Comparison of ENCODE assay signal across 12 cellular contexts in the genomic region with DNA sequence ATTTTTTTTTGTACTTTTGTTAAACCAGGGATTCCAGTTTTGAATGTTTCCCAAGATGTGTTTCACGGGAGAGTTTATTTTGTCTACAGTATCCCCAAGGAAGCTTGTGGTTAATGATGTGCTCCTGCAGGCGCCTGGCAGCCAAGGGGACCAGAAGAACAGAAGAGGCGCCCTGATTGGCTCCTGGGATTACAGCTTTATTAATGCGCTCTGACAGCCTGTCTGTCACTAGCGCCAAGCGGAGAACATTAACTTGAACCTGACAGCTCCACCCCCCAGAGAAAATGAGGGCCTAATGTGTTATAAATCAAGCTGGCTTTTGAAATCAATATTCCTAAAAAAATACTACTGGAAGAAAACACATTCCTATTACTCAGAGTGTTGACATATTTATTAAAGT. TPM values are rescaled to one million over a fixed set of nuclear protein-coding genes. Genes with fewer than 3 reads are reported as not detected.
"Had no signal": no experiment of that assay in that cellular context is flagged by ENCODE, and none has a peak within 500 bp of the region (broad histone marks: within the 10 kb centered on the region; RNA-seq: fewer than 3 reads in every experiment).

No MANE protein-coding gene starts in this region.

- DNase-seq: activated CD4-positive, alpha-beta T cell treated with anti-CD3 and anti-CD28 coated beads for 48 hours; activated CD8-positive, alpha-beta T cell treated with anti-CD3 and anti-CD28 coated beads for 36 hours; activated gamma-delta T cell; activated T-cell treated with anti-CD3 and anti-CD28 coated beads, Interleukin-2, amount 50 U/mL, for 4 hours; erythroblast; foreskin keratinocyte; head of caudate nucleus; left cardiac atrium; midbrain; T-helper 2 cell had no signal

- H3K4me1 Mint-ChIP-seq: stimulated activated memory B cell treated with anti-CD40 and anti-IgM and Interleukin-4, amounts not matched to agents 10 μg/mL and 1 μg/mL and 100 μg/mL, for 72 hours had no signal

- H3K36me3 Mint-ChIP-seq: stimulated activated memory B cell treated with anti-CD40 and anti-IgM and Interleukin-4, amounts not matched to agents 10 μg/mL and 1 μg/mL and 100 μg/mL, for 72 hours had no signal

- H3K4me3 Mint-ChIP-seq: activated CD8-positive, alpha-beta T cell treated with anti-CD3 and anti-CD28 coated beads for 36 hours; activated T-cell treated with anti-CD3 and anti-CD28 coated beads, Interleukin-2, amount 50 U/mL, for 4 hours; stimulated activated memory B cell treated with anti-CD40 and anti-IgM and Interleukin-4, amounts not matched to agents 10 μg/mL and 1 μg/mL and 100 μg/mL, for 72 hours had no signal

- H3K9me3 Mint-ChIP-seq: activated CD8-positive, alpha-beta T cell treated with anti-CD3 and anti-CD28 coated beads for 36 hours had no signal

- H3K27ac Mint-ChIP-seq: activated CD8-positive, alpha-beta T cell treated with anti-CD3 and anti-CD28 coated beads for 36 hours; activated naive CD4-positive, alpha-beta T cell treated with anti-CD3 and anti-CD28 coated beads, Interleukin-2, amount 50 U/mL, for 72 hours; stimulated activated memory B cell treated with anti-CD40 and anti-IgM and Interleukin-4, amounts not matched to agents 10 μg/mL and 1 μg/mL and 100 μg/mL, for 72 hours had no signal

- ATAC-seq: activated CD8-positive, alpha-beta T cell treated with anti-CD3 and anti-CD28 coated beads for 36 hours; activated naive CD4-positive, alpha-beta T cell treated with anti-CD3 and anti-CD28 coated beads, Interleukin-2, amount 50 U/mL, for 72 hours; activated T-cell treated with anti-CD3 and anti-CD28 coated beads, Interleukin-2, amount 50 U/mL, for 4 hours; foreskin keratinocyte; left cardiac atrium; stimulated activated memory B cell treated with anti-CD40 and anti-IgM and Interleukin-4, amounts not matched to agents 10 μg/mL and 1 μg/mL and 100 μg/mL, for 72 hours had no signal

RNA-seq across cellular contexts. Expression of gene FBXL7, which starts 5.0 kb away (rescaled TPM):
- total RNA-seq: activated CD8-positive, alpha-beta T cell treated with anti-CD3 and anti-CD28 coated beads for 36 hours; activated naive CD4-positive, alpha-beta T cell treated with anti-CD3 and anti-CD28 coated beads, Interleukin-2, amount 50 U/mL, for 72 hours; activated T-cell treated with anti-CD3 and anti-CD28 coated beads, Interleukin-2, amount 50 U/mL, for 4 hours had no signal
